ENCODE assay signal across 8 cellular contexts in the genomic region with DNA sequence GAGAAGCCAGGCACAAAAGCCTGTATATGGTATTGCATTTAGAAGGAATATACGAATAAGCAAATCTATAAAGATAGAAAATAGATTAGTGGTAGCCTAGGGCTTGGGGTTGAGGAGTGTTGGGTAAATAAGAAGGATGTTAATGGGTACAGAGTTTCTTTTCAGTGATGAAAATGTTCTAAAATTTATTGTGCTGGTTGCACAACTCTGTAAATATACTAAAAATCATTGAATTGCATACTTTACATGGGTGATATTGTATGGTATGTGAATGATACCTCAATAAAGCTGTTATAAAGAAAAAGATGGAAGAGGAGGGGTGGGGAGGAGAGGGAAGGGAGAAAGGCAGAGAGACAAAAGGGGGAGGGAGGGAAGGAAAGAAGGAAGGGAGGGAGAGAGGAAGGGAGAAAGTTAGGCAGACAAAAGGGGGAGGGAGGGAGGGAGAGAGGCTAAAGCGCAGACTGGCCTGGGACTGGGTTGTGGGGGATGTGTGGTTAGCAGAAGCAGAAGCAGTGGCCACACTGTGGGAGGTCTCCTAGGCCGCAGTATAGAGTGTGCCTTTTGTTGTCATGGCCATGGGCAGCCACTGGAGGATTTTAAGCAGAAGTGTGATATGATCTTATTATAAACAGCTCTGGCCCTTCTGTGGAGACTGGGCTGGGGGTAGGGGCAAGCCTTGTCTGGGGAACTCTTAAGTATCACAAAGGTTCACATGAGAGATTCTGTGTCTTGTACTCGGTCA.
DNase-seq lines count a peak whose midpoint lies in the region; ATAC-seq and TF ChIP-seq lines count a peak whose summit lies in the region.

No MANE protein-coding gene starts in this region.

- TF ChIP-seq CTCF in PC-3 (conservative IDR thresholded peaks at IDR 0.05; ENCODE audit: low read depth, low read length) (no peak), foreskin keratinocyte (conservative IDR thresholded peaks at IDR 0.05) (no peak)

- no peak overlapping the region for H3K27ac ChIP-seq in PC-3 (ENCODE audit: low read length)
- H3K27ac ChIP-seq in foreskin keratinocyte, result no peak overlapping the region

- H3K4me1 ChIP-seq in PC-3 (ENCODE audit: insufficient read depth, low read length), result no peaks in the 10 kb centered on the region
- no peaks in the 10 kb centered on the region for H3K4me1 ChIP-seq in foreskin keratinocyte

- H4K20me1 ChIP-seq in PC-3 (ENCODE audit: low read length), result no peaks in the 10 kb centered on the region

- CTCF ChIA-PET in PC-3 (lab: Charles Lee), result no interaction called here

- POLR2A ChIA-PET in PC-3 (lab: Charles Lee; ENCODE audit: unreplicated experiment), result no interaction called here

- H3K9ac ChIP-seq in PC-3 (ENCODE audit: low read length), result no peak overlapping the region

- intact Hi-C loops in PC-3 (cut with micrococcal nuclease), result no loop called here

- ATAC-seq in GM21423 (IDR thresholded peaks at IDR 0.05; ENCODE audit: unreplicated experiment) (peak; percentile 89), HG03565 (IDR thresholded peaks at IDR 0.05; ENCODE audit: unreplicated experiment) (peak; percentile 82), esophagus mucosa (peak; percentile 48), PC-3 (no peak), foreskin keratinocyte (no peak)

- no peak overlapping the region for H3K4me3 ChIP-seq in PC-3 (ENCODE audit: low read length)

- no TSS peak for BruUV-seq in PC-3 (replicated peaks; lab: Mats Ljungman, UMichigan)

- no peaks in the 10 kb centered on the region for H3K9me3 ChIP-seq in PC-3 (ENCODE audit: low read length)

- H3F3A ChIP-seq in PC-3 (ENCODE audit: low read length, unreplicated experiment), result no peaks in the 10 kb centered on the region

- H3K4me2 ChIP-seq in PC-3 (ENCODE audit: low read length), result no peak overlapping the region

- no peaks in the 10 kb centered on the region for H3K9me2 ChIP-seq in PC-3 (replicated peaks; ENCODE audit: low read length)

- H3K27me3 ChIP-seq in PC-3 (ENCODE audit: low read length) (no peaks in the 10 kb centered on the region), foreskin keratinocyte (peaks cover 7% of the 10 kb centered on the region)

- no peaks in the 10 kb centered on the region for H3K79me2 ChIP-seq in PC-3 (ENCODE audit: low read length)

- H3K36me3 ChIP-seq in PC-3 (ENCODE audit: low read depth, low read length), result no peaks in the 10 kb centered on the region

- H2AFZ ChIP-seq in PC-3 (ENCODE audit: low read length), result no peak overlapping the region

- DNase-seq in GDM1 (lab: John Stamatoyannopoulos, UW) (peak; percentile 91), NCI-H345 treated with DMSO at 0.1 percent for 48 hours (lab: John Stamatoyannopoulos, UW; ENCODE audit: unreplicated experiment) (no peak), PC-3 (no peak), foreskin keratinocyte (no peak), midbrain (lab: John Stamatoyannopoulos, UW) (no peak)

Comparison
In these comparisons a context has a peak if more than half of its experiments do, and no peak if none do; other contexts are left out.
1. ATAC-seq: peak in GM21423 (single experiment), HG03565 (single experiment) and esophagus mucosa (single experiment); none in PC-3 (single experiment) and foreskin keratinocyte (single experiment).